In the genomic region with DNA sequence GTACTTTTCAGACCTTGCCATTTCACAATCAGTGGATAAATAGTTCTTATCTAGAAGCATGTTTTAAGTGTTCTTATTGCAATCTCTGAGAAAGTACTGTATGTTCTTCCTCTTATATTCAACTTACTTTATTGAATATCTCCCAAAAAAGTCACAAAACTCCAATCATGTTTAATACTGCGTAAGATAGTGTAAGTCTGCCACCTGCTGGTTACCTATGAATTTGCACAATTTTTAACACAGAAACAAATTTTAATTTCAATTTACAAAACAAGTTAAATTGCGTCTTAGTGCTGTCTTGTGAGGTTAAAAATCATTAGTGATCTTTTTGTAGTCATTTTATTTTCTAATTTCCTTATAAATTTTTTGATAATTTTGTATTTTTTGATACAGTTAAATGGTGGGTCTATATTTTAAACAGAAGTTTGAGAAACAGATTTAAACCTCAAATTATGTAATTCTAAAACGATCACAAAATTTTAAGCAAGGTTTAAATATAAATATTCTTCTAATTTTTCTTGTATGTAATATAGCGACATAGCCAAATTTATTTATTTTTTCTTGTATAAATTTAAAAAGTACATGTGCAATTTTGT, we compare ENCODE assay signal across 1 cellular context.
TF ChIP-seq lines count a peak whose summit lies in the region.

No MANE protein-coding gene starts in this region.

TF ChIP-seq in H1, 55 proteins besides CTCF, POLR2A, EP300 and RAD21 (continued from another document):
- TF ChIP-seq, protein P1, sequence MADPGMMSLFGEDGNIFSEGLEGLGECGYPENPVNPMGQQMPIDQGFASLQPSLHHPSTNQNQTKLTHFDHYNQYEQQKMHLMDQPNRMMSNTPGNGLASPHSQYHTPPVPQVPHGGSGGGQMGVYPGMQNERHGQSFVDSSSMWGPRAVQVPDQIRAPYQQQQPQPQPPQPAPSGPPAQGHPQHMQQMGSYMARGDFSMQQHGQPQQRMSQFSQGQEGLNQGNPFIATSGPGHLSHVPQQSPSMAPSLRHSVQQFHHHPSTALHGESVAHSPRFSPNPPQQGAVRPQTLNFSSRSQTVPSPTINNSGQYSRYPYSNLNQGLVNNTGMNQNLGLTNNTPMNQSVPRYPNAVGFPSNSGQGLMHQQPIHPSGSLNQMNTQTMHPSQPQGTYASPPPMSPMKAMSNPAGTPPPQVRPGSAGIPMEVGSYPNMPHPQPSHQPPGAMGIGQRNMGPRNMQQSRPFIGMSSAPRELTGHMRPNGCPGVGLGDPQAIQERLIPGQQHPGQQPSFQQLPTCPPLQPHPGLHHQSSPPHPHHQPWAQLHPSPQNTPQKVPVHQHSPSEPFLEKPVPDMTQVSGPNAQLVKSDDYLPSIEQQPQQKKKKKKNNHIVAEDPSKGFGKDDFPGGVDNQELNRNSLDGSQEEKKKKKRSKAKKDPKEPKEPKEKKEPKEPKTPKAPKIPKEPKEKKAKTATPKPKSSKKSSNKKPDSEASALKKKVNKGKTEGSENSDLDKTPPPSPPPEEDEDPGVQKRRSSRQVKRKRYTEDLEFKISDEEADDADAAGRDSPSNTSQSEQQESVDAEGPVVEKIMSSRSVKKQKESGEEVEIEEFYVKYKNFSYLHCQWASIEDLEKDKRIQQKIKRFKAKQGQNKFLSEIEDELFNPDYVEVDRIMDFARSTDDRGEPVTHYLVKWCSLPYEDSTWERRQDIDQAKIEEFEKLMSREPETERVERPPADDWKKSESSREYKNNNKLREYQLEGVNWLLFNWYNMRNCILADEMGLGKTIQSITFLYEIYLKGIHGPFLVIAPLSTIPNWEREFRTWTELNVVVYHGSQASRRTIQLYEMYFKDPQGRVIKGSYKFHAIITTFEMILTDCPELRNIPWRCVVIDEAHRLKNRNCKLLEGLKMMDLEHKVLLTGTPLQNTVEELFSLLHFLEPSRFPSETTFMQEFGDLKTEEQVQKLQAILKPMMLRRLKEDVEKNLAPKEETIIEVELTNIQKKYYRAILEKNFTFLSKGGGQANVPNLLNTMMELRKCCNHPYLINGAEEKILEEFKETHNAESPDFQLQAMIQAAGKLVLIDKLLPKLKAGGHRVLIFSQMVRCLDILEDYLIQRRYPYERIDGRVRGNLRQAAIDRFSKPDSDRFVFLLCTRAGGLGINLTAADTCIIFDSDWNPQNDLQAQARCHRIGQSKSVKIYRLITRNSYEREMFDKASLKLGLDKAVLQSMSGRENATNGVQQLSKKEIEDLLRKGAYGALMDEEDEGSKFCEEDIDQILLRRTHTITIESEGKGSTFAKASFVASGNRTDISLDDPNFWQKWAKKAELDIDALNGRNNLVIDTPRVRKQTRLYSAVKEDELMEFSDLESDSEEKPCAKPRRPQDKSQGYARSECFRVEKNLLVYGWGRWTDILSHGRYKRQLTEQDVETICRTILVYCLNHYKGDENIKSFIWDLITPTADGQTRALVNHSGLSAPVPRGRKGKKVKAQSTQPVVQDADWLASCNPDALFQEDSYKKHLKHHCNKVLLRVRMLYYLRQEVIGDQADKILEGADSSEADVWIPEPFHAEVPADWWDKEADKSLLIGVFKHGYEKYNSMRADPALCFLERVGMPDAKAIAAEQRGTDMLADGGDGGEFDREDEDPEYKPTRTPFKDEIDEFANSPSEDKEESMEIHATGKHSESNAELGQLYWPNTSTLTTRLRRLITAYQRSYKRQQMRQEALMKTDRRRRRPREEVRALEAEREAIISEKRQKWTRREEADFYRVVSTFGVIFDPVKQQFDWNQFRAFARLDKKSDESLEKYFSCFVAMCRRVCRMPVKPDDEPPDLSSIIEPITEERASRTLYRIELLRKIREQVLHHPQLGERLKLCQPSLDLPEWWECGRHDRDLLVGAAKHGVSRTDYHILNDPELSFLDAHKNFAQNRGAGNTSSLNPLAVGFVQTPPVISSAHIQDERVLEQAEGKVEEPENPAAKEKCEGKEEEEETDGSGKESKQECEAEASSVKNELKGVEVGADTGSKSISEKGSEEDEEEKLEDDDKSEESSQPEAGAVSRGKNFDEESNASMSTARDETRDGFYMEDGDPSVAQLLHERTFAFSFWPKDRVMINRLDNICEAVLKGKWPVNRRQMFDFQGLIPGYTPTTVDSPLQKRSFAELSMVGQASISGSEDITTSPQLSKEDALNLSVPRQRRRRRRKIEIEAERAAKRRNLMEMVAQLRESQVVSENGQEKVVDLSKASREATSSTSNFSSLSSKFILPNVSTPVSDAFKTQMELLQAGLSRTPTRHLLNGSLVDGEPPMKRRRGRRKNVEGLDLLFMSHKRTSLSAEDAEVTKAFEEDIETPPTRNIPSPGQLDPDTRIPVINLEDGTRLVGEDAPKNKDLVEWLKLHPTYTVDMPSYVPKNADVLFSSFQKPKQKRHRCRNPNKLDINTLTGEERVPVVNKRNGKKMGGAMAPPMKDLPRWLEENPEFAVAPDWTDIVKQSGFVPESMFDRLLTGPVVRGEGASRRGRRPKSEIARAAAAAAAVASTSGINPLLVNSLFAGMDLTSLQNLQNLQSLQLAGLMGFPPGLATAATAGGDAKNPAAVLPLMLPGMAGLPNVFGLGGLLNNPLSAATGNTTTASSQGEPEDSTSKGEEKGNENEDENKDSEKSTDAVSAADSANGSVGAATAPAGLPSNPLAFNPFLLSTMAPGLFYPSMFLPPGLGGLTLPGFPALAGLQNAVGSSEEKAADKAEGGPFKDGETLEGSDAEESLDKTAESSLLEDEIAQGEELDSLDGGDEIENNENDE (IDR thresholded peaks at IDR 0.05; ENCODE audit: insufficient replicate concordance, low read length), result no peak
